ENCODE assay signal across 1 cellular context in the genomic region with DNA sequence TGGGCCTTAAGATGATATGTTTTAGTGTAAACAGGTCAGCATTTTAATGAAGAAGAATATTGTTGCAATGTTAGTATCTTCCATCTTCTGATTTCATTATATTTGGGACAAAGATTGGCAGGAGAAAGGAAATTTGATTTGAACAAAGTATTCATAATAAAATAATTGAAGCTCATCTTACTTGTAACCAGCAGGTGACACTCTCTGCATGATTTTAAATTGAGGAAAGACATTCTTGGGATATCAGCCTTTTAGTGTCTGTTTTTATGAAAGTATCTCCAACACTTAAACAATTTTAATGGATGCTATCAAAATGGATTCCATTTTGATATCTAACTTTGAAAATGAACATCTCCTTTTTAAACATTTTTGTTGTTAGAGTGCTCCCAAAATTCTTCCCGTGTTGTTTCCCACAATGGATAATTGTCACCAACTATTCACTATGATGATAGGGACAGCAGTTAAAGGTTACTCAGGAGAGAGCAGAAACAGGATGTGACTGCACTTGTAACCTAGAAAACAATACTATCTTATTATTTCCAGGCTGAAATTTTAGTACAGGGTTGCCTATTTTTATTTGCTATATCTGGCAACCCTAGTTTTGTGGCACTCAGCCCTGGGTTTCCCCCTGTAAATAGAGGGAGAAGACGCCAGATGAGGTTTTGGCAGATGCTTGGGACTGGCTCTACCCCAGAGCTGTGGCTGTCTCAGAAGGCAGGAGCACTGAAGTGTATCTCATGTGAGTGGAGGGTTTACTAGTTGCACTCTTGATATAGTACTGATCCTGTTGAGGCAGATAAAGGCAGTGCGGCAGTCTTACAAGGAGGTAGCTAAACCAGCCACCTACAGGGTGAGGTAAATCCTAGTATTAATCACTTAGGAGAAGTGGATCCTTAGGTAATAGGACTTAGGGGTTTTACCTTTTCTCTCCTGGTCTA.
TF ChIP-seq lines count a peak whose summit lies in the region.

No MANE protein-coding gene starts in this region.

TF ChIP-seq in liver, 16 proteins besides CTCF, POLR2A, EP300 and RAD21 (continued from another document):
- TF ChIP-seq, protein P1, sequence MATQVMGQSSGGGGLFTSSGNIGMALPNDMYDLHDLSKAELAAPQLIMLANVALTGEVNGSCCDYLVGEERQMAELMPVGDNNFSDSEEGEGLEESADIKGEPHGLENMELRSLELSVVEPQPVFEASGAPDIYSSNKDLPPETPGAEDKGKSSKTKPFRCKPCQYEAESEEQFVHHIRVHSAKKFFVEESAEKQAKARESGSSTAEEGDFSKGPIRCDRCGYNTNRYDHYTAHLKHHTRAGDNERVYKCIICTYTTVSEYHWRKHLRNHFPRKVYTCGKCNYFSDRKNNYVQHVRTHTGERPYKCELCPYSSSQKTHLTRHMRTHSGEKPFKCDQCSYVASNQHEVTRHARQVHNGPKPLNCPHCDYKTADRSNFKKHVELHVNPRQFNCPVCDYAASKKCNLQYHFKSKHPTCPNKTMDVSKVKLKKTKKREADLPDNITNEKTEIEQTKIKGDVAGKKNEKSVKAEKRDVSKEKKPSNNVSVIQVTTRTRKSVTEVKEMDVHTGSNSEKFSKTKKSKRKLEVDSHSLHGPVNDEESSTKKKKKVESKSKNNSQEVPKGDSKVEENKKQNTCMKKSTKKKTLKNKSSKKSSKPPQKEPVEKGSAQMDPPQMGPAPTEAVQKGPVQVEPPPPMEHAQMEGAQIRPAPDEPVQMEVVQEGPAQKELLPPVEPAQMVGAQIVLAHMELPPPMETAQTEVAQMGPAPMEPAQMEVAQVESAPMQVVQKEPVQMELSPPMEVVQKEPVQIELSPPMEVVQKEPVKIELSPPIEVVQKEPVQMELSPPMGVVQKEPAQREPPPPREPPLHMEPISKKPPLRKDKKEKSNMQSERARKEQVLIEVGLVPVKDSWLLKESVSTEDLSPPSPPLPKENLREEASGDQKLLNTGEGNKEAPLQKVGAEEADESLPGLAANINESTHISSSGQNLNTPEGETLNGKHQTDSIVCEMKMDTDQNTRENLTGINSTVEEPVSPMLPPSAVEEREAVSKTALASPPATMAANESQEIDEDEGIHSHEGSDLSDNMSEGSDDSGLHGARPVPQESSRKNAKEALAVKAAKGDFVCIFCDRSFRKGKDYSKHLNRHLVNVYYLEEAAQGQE (IDR thresholded peaks at IDR 0.05), result no peak
- TF ChIP-seq TAF1 (conservative IDR thresholded peaks at IDR 0.05) (no peak), JUND (IDR thresholded peaks at IDR 0.05) (no peak)
- TF ChIP-seq, protein P2, sequence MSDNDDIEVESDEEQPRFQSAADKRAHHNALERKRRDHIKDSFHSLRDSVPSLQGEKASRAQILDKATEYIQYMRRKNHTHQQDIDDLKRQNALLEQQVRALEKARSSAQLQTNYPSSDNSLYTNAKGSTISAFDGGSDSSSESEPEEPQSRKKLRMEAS (IDR thresholded peaks at IDR 0.05), result no peak
